In the genomic region with DNA sequence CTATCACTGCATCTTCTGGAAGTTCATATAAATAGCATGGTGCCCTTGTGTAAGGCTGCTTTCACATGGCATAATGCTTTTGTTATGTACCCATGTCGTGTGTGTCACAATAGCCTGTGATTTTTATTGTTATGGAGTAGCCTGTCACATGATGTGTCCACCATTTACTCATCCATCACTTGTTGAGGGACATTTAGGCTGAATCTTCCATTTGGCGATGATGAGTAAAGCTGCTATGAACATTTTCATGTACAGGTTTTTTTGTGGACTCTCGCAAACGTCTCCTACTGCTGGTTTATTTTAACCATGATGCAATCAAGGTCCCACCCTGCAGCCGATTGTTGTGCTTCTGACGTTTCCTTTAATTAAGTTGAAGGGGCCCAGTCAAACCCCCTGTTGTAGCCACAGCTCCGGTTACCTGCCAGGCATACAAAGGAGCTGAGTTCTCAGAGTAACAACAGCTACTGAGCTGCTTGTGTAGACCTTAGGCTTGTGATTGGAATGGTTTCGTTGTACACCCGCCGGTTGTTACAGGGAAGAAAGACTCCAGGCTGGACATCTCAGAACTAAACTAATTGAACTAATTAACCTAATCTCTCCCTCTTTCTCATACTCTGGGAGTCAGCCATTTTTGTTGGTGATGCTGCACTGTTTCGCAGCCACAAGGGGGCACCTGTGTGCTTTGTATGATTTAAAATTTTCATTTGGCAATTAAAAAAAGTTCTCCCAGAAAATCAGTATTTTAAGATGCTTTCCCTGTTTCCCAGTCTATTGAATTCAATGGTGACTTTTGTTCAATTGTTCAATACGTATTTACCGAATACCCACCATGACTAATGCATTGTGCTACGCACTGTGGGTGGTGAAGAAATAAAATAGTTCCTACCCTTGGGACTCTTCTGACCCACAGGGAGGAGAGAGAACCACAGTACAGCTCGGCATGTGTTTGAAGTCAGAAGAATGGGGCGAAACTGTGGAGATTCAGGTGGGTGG, we compare ENCODE assay signal across 8 cellular contexts.
DNase-seq lines count a peak whose midpoint lies in the region; ATAC-seq, FAIRE-seq and TF ChIP-seq lines count a peak whose summit lies in the region.

No MANE protein-coding gene starts in this region.

- no peaks in the 10 kb centered on the region for H3K36me3 ChIP-seq in DND-41 (ENCODE audit: insufficient read depth, low read length)

- H3K27me3 ChIP-seq in DND-41 (ENCODE audit: insufficient read depth, low read length, poor library complexity): no peaks in the 10 kb centered on the region

- TF ChIP-seq CTCF in DND-41 (IDR thresholded peaks at IDR 0.05; ENCODE audit: borderline replicate concordance, extremely low read depth, low read length, poor library complexity, severe bottlenecking): peak; percentile 96

- H3K9ac ChIP-seq in DND-41 (ENCODE audit: low read depth, low read length): no peak overlapping the region

- no peaks in the 10 kb centered on the region for H3K4me1 ChIP-seq in DND-41 (ENCODE audit: insufficient read depth, low read length)

- H3K4me2 ChIP-seq in DND-41 (ENCODE audit: insufficient read depth, low read length): no peak overlapping the region

- in situ Hi-C loops in T47D (cut with HindIII; ENCODE audit: low pct_unique_long_range_greater_than_20kb, low sequenced_read_pairs): no loop called here

- FAIRE-seq in islet of Langerhans (lab: Jason Lieb, UNC): peak; percentile 86

- DNase-seq in DND-41 (peak; percentile 49), Kasumi-1 (lab: John Stamatoyannopoulos, UW) (peak; percentile 35 to 73), SW480 (ENCODE audit: low spot score) (peak; percentile 35), T47D (ENCODE audit: low read depth in 1 of 2, low spot score in 1 of 2) (peak; percentile 56)
- peak; percentile 22 to 40 for DNase-seq in stimulated activated CD4-positive, alpha-beta T cell treated with anti-CD3 and anti-CD28 coated beads, Interleukin-2, amount 100 ng/mL, for 48 hours
- DNase-seq in NK-92 treated with Interleukin-12 subunit alpha and Interleukin-12 subunit beta, amount 100 ng/mL, for 24 hours (lab: John Stamatoyannopoulos, UW): no peak

- no peaks in the 10 kb centered on the region for H4K20me1 ChIP-seq in DND-41 (ENCODE audit: insufficient read depth, low read length)

- no peaks in the 10 kb centered on the region for H3K79me2 ChIP-seq in DND-41 (ENCODE audit: insufficient read depth, low read length)

- ATAC-seq in DND-41 (ENCODE audit: insufficient read depth, low read depth) (peak; percentile 74), HG03097 (IDR thresholded peaks at IDR 0.05; ENCODE audit: low FRiP score, unreplicated experiment) (no peak)

- no peak overlapping the region for H3K4me3 ChIP-seq in DND-41 (ENCODE audit: low read depth in 1 of 2, low read length in 2 of 2)

- H3K9me3 ChIP-seq in DND-41 (ENCODE audit: insufficient read depth, low read length, severe bottlenecking): no peaks in the 10 kb centered on the region

- peak overlapping the region; percentile 48 for H2AFZ ChIP-seq in DND-41 (ENCODE audit: low read depth, low read length)

- H3K27ac ChIP-seq in DND-41 (ENCODE audit: low read length): no peak overlapping the region
